In the genomic region with DNA sequence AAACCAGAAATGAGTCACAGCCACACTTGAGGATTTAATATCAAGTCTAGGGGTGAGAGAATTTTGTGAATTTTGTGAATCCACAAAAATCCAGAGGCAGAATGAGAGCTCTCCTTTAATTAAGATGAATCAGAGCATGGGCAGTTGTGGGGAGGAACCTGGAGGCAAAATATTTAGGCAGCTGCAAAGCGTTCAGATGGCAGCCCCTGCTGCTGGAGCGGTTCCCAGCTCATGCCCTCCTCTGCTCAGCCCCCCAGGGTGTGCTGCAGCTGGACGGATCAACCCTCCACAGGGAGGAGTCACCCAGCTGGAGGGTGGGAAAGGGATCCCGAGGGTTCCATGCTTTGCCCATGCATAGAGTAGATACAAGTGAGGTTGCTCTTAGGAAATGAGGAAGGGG, we compare ENCODE assay signal across 15 cellular contexts. TPM values are rescaled to one million over a fixed set of nuclear protein-coding genes. Genes with fewer than 3 reads are reported as not detected.
DNase-seq lines count a peak whose midpoint lies in the region; ATAC-seq and TF ChIP-seq lines count a peak whose summit lies in the region.
"Had no signal": no experiment of that assay in that cellular context is flagged by ENCODE, and none has a peak within 500 bp of the region (broad histone marks: within the 10 kb centered on the region; RNA-seq: fewer than 3 reads in every experiment).

No MANE protein-coding gene starts in this region.

- no peak overlapping the region for H3K27ac Mint-ChIP-seq in natural killer cell
- H3K27ac Mint-ChIP-seq: GM23338 had no signal

- ATAC-seq in natural killer cell (no peak), HG02588 (IDR thresholded peaks at IDR 0.05; ENCODE audit: unreplicated experiment) (no peak)
- ATAC-seq: GM23338 had no signal

- DNase-seq in AG08395 (ENCODE audit: low spot score) (peak; percentile 16), COR-L47 (lab: John Stamatoyannopoulos, UW) (peak; percentile 40), NCI-H1694 (lab: John Stamatoyannopoulos, UW) (peak; percentile 27), myocyte (ENCODE audit: low read depth) (peak; percentile 31), natural killer cell (no peak), HuH-7.5 (ENCODE audit: low spot score) (no peak)
- DNase-seq: DMS79 treated with DMSO at 0.1 percent for 48 hours, KBM-7, NCI-H2029, NCI-H226, NCI-H526, PC-9 had no signal

- no peak for TF ChIP-seq CTCF in natural killer cell (IDR thresholded peaks at IDR 0.05)

- no peaks in the 10 kb centered on the region for H3K9me3 Mint-ChIP-seq in natural killer cell
- H3K9me3 Mint-ChIP-seq: GM23338 had no signal

- H3K27me3 Mint-ChIP-seq in natural killer cell (ENCODE audit: low read depth in 2 of 2), result no peaks in the 10 kb centered on the region

- no peak overlapping the region for H3K4me3 Mint-ChIP-seq in natural killer cell
- H3K4me3 Mint-ChIP-seq: GM23338 had no signal

- H3K4me1 Mint-ChIP-seq in natural killer cell, result no peaks in the 10 kb centered on the region

- intact Hi-C loops in natural killer cell (cut with micrococcal nuclease), result no loop called here

- no peaks in the 10 kb centered on the region for H3K36me3 Mint-ChIP-seq in natural killer cell

RNA-seq across cellular contexts. Expression of a gene that starts 43.4 kb away (rescaled TPM):
- total RNA-seq in myocyte, result 0.05 and 0.13 TPM in 2 replicates
- polyA plus RNA-seq in myocyte (2012), result 0.03 TPM
- total RNA-seq in natural killer cell, result not detected
- total RNA-seq: GM23338; PC-9; T-helper 1 cell treated with Interleukin-12 subunit alpha and Interleukin-12 subunit beta and Interleukin-4 antibody, amounts not matched to agents 30 ng/mL and 1 ng/mL, for 36 hours had no signal

Comparison
In these comparisons a context has a peak if more than half of its experiments do, and no peak if none do; other contexts are left out.
1. DNase-seq: peak in AG08395 (single experiment), COR-L47 (single experiment), NCI-H1694 (single experiment) and myocyte (single experiment); none in natural killer cell (single experiment) and HuH-7.5 (single experiment).